Comparison of ENCODE assay signal across 17 cellular contexts in the genomic region with DNA sequence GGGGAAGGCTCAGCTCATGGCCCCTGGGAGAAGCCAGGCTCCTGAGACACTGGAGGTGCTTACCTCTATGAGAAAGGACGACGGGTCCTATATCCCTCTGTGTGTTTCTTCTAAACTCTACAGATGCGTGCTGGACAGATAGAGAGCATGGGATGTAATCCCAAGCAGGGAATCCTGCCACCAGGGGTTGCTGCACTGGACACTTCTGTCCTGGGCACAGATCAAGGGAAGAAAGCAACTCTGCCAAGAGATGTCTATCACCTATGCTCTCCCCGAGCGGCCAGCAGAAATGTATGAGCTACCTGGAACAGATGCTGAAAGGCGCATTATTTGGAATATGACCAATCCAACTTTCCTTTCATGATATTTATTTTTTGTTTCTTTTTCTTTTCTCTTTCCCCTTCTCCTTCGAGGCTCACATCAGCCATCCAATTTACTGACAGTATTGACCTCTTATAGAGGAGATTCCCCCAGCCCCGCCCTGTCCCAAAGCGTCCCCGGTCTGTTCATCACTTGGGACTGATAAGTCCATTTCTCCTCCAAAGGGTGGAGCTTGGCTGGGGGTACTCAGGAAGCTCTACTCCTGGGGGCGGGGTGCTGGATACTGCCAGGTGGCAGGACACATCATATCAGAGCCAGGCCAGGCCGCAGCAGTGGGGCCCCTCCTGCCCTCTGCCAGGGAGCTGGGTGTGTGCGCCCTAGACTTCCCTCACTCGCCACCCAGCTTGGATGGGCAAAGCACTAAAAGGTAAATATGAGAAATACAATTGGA. TPM values are rescaled to one million over a fixed set of nuclear protein-coding genes. Genes with fewer than 3 reads are reported as not detected.
DNase-seq lines count a peak whose midpoint lies in the region; ATAC-seq, FAIRE-seq and TF ChIP-seq lines count a peak whose summit lies in the region.
"Had no signal": no experiment of that assay in that cellular context is flagged by ENCODE, and none has a peak within 500 bp of the region (broad histone marks: within the 10 kb centered on the region; RNA-seq: fewer than 3 reads in every experiment).

No MANE protein-coding gene starts in this region.

- H3K9me3 ChIP-seq in HepG2 (ENCODE audit: low read length): no peaks in the 10 kb centered on the region
- H3K9me3 ChIP-seq in right lobe of liver: no peaks in the 10 kb centered on the region
- H3K9me3 ChIP-seq in left lung: no peaks in the 10 kb centered on the region

- intact Hi-C loops in HepG2 (cut with micrococcal nuclease; ENCODE audit: unreplicated experiment) (no loop called here), right lobe of liver (cut with DNase I) (no loop called here), left lung (cut with DNase I) (no loop called here)

- H3K36me3 ChIP-seq in HepG2 (replicated peaks in 1 of 2; ENCODE audit: control insufficient read depth in 1 of 2, insufficient read depth in 2 of 2, low read length in 2 of 2) (no peaks in the 10 kb centered on the region), right lobe of liver (no peaks in the 10 kb centered on the region), brain microvascular endothelial cell (replicated peaks) (no peaks in the 10 kb centered on the region), left lung (no peaks in the 10 kb centered on the region)

- no peak for TF ChIP-seq EP300 in HepG2 (IDR thresholded peaks at IDR 0.05; ENCODE audit: low read depth in 2 of 2, low read length in 2 of 2)
- TF ChIP-seq EP300 in HepG2 (CRISPR knock-in tag; IDR thresholded peaks at IDR 0.05; ENCODE audit: borderline replicate concordance): no peak

- no peaks in the 10 kb centered on the region for H3K36me3 Mint-ChIP-seq in naive thymus-derived CD8-positive, alpha-beta T cell
- H3K36me3 Mint-ChIP-seq: naive B cell had no signal

- no TSS peak for BruUV-seq in HepG2 (replicated peaks; lab: Mats Ljungman, UMichigan)

- no peak for TF ChIP-seq CTCF in HepG2 (CRISPR knock-in tag; IDR thresholded peaks at IDR 0.05)
- TF ChIP-seq CTCF in right lobe of liver (IDR thresholded peaks at IDR 0.05): no peak
- peak; percentile 57 for TF ChIP-seq CTCF in brain microvascular endothelial cell (IDR thresholded peaks at IDR 0.05; ENCODE audit: low read depth, low read length, missing control alignments)
- no peak for TF ChIP-seq CTCF in left lung (IDR thresholded peaks at IDR 0.05)

- TF ChIP-seq POLR2A in HepG2 (IDR thresholded peaks at IDR 0.05; ENCODE audit: insufficient read depth in 1 of 2, low read depth in 2 of 2, low read length in 2 of 2) (no peak), right lobe of liver (IDR thresholded peaks at IDR 0.05) (no peak)

- ATAC-seq in HepG2 (peak; percentile 59; the same call in 2 of the 3 replicates), right lobe of liver (no peak), left lung (no peak), GM21367 (IDR thresholded peaks at IDR 0.05; ENCODE audit: unreplicated experiment) (no peak)
- no peak for ATAC-seq in naive thymus-derived CD8-positive, alpha-beta T cell
- ATAC-seq: GM12878 had no signal

- H3K27me3 ChIP-seq in HepG2 (ENCODE audit: control insufficient read depth in 1 of 2, insufficient read depth in 2 of 2, low read length in 2 of 2): peaks cover 0 to 10% of the 10 kb centered on the region in 2 experiments; a peak in 2 of 5 replicates
- H3K27me3 ChIP-seq in right lobe of liver: no peaks in the 10 kb centered on the region
- H3K27me3 ChIP-seq in brain microvascular endothelial cell (replicated peaks): no peaks in the 10 kb centered on the region
- H3K27me3 ChIP-seq in left lung: peaks cover 0 to 16% of the 10 kb centered on the region in 2 donors

- no peak for TF ChIP-seq RAD21 in HepG2 (CRISPR knock-in tag; IDR thresholded peaks at IDR 0.05)

- H3K9me3 Mint-ChIP-seq in naive thymus-derived CD8-positive, alpha-beta T cell: no peaks in the 10 kb centered on the region
- H3K9me3 Mint-ChIP-seq: naive B cell had no signal

- in situ Hi-C loops in HepG2 (cut with HindIII; ENCODE audit: extremely low pct_ligation_motif_present, low pct_unique_long_range_greater_than_20kb): no loop called here
- in situ Hi-C loops in brain microvascular endothelial cell (cut with HindIII; ENCODE audit: low pct_ligation_motif_present, low sequenced_read_pairs): no loop called here

- H3K27me3 Mint-ChIP-seq in naive thymus-derived CD8-positive, alpha-beta T cell: peaks cover 0 to 28% (median 4%) of the 10 kb centered on the region in 5 donors

- CTCF ChIA-PET in HepG2 (lab: Yijun Ruan, JAX; ENCODE audit: low intra/inter-chr PET ratio, low total read pairs): no interaction called here

- H3K4me3 ChIP-seq in HepG2 (replicated peaks in 1 of 3; ENCODE audit: insufficient read depth in 1 of 3, low read depth in 2 of 3, low read length in 3 of 3) (no peak overlapping the region), right lobe of liver (no peak overlapping the region), brain microvascular endothelial cell (ENCODE audit: low read depth, low read length) (no peak overlapping the region), left lung (no peak overlapping the region)
- H3K4me3 ChIP-seq: GM12878 had no signal

- no peak overlapping the region for H3K9ac ChIP-seq in HepG2 (ENCODE audit: insufficient read depth, low read depth, low read length)

- no peak overlapping the region for H3K27ac Mint-ChIP-seq in naive thymus-derived CD8-positive, alpha-beta T cell
- H3K27ac Mint-ChIP-seq: naive B cell had no signal

- 19% methylated on average over 14 of the region's 14 CpGs for WGBS in HepG2 (ENCODE audit: low lambda C conversion rate)
- WGBS in right lobe of liver (ENCODE audit: insufficient coverage, low coverage, low lambda C conversion rate, missing lambda C conversion rate): 60% methylated on average over 8 of the region's 14 CpGs

- FAIRE-seq in HepG2 (lab: Jason Lieb, UNC): no peak
- FAIRE-seq: frontal cortex, GM12878, islet of Langerhans had no signal

- POLR2A ChIA-PET in HepG2 (lab: Yijun Ruan, JAX): no interaction called here
- POLR2A ChIA-PET in naive thymus-derived CD8-positive, alpha-beta T cell (lab: Charles Lee): no interaction called here

- H3K4me3 Mint-ChIP-seq in naive thymus-derived CD8-positive, alpha-beta T cell: no peak overlapping the region
- H3K4me3 Mint-ChIP-seq: naive B cell had no signal

- H3K4me1 Mint-ChIP-seq in naive thymus-derived CD8-positive, alpha-beta T cell: peaks cover 0 to 5% (median 0%) of the 10 kb centered on the region in 4 donors
- H3K4me1 Mint-ChIP-seq: naive B cell had no signal

- no peaks in the 10 kb centered on the region for H4K20me1 ChIP-seq in HepG2 (ENCODE audit: insufficient read depth, low read length)

- no peaks in the 10 kb centered on the region for H3K4me1 ChIP-seq in HepG2 (ENCODE audit: insufficient read depth, low read length)
- H3K4me1 ChIP-seq in right lobe of liver: no peaks in the 10 kb centered on the region
- peaks cover 0 to 48% of the 10 kb centered on the region in 2 donors for H3K4me1 ChIP-seq in left lung

- H2AFZ ChIP-seq in HepG2 (ENCODE audit: low read length): no peak overlapping the region

- no peak overlapping the region for H3K4me2 ChIP-seq in HepG2 (ENCODE audit: low read depth, low read length)

- no peaks in the 10 kb centered on the region for H3K79me2 ChIP-seq in HepG2 (ENCODE audit: insufficient read depth, low read length)

- H3K27ac ChIP-seq in HepG2 (ENCODE audit: extremely low read length, insufficient read depth, low read length) (no peak overlapping the region), right lobe of liver (no peak overlapping the region), brain microvascular endothelial cell (no peak overlapping the region), left lung (no peak overlapping the region)
- H3K27ac ChIP-seq: RWPE1 had no signal

- DNase-seq in HepG2 (ENCODE audit: low spot score): no peak
- no peak for DNase-seq in right lobe of liver
- no peak for DNase-seq in brain microvascular endothelial cell
- peak; percentile 31 to 72 for DNase-seq in left lung
- DNase-seq in naive thymus-derived CD8-positive, alpha-beta T cell: no peak
- no peak for DNase-seq in Ammon's horn (ENCODE audit: low spot score)
- DNase-seq in activated CD4-positive, CD25-positive, alpha-beta regulatory T cell (lab: John Stamatoyannopoulos, UW): no peak
- DNase-seq: activated naive CD4-positive, alpha-beta T cell treated with anti-CD3 and anti-CD28 coated beads, Interleukin-2, amount 50 U/mL, for 16 hours; cortex of kidney; DMS53; naive B cell; T-helper 9 cell had no signal

TF ChIP-seq in HepG2, 621 proteins besides CTCF, POLR2A, EP300 and RAD21 (continues in another document):
- TF ChIP-seq TBL1XR1 (IDR thresholded peaks at IDR 0.05; ENCODE audit: borderline replicate concordance, low read length, partially characterized antibody) (no peak), ZNF367 (CRISPR knock-in tag; IDR thresholded peaks at IDR 0.05; ENCODE audit: borderline replicate concordance) (no peak)

RNA-seq across cellular contexts. Expression of gene TSHZ3, which starts 34.2 kb away (rescaled TPM):
- total RNA-seq in HepG2 (2016; rRNA removed; fragmentation: Illumina TruSeq; extraction: Trizol) (not detected in 2 replicates), right lobe of liver (1 to 10 TPM; 1.2 to 1.6 (median 1.3) TPM), left lung (1 to 10 TPM; 6.7 to 7.0 TPM)
- not detected in 2 replicates for total RNA-seq in HepG2 (2016; cell fraction: cytosol; rRNA removed; fragmentation: Illumina TruSeq; extraction: Trizol; ENCODE audit: low read depth)
- total RNA-seq in HepG2 (2016; cell fraction: insoluble cytoplasmic fraction; rRNA removed; fragmentation: Illumina TruSeq; extraction: Trizol): not detected in 2 replicates
- not detected in 2 replicates for total RNA-seq in HepG2 (2016; cell fraction: membrane; rRNA removed; fragmentation: Illumina TruSeq; extraction: Trizol)
- not detected in 2 replicates for total RNA-seq in HepG2 (2016; cell fraction: nucleus; rRNA removed; fragmentation: Illumina TruSeq; extraction: Trizol)
- polyA plus RNA-seq in HepG2 (2011; rRNA removed): 0.01 TPM in 1 of 2 replicates, not detected in the other
- not detected in 2 replicates for polyA plus RNA-seq in HepG2 (2011; cell fraction: cytosol; rRNA removed)
- polyA plus RNA-seq in HepG2 (2011; cell fraction: nucleus; rRNA removed): not detected in 2 replicates
- not detected in 2 replicates for polyA plus RNA-seq in HepG2 (2012)
- not detected in 2 replicates for polyA plus RNA-seq in HepG2 (2016; cell fraction: cytosol; fragmentation: Illumina TruSeq; extraction: Trizol; ENCODE audit: low read depth)
- not detected in 2 replicates for polyA plus RNA-seq in HepG2 (2016; cell fraction: insoluble cytoplasmic fraction; fragmentation: Illumina TruSeq; extraction: Trizol; ENCODE audit: low read depth)
- not detected in 2 replicates for polyA plus RNA-seq in HepG2 (2016; cell fraction: membrane; fragmentation: Illumina TruSeq; extraction: Trizol; ENCODE audit: low read depth)
- not detected in 2 replicates for polyA plus RNA-seq in HepG2 (2016; cell fraction: nucleus; fragmentation: Illumina TruSeq; extraction: Trizol; ENCODE audit: insufficient read depth, low read depth)
- polyA minus RNA-seq in HepG2 (2011; rRNA and poly(A)+ RNA removed; ENCODE audit: low replicate concordance): not detected in 2 replicates
- not detected in 2 replicates for polyA minus RNA-seq in HepG2 (2011; cell fraction: cytosol; rRNA and poly(A)+ RNA removed)
- not detected in 2 replicates for polyA minus RNA-seq in HepG2 (2011; cell fraction: nucleus; rRNA and poly(A)+ RNA removed)
- total RNA-seq in naive thymus-derived CD8-positive, alpha-beta T cell: not detected
- polyA plus RNA-seq in naive thymus-derived CD8-positive, alpha-beta T cell: under 1 TPM in 1 of 3 donors, not detected in 2; 0.09 TPM
- polyA plus RNA-seq: GM12878 had no signal

Comparison
In these comparisons a context has a peak if more than half of its experiments do, and no peak if none do; other contexts are left out.
1. DNase-seq: peak in left lung (2 of 2); none in HepG2 (single experiment), right lobe of liver (0 of 3), brain microvascular endothelial cell (single experiment), naive thymus-derived CD8-positive, alpha-beta T cell (0 of 10), Ammon's horn (single experiment) and activated CD4-positive, CD25-positive, alpha-beta regulatory T cell (0 of 4).